ENCODE assay signal across 9 cellular contexts in genomic region chr12:50925920-50926319, GRCh38. TPM values are rescaled to one million over a fixed set of nuclear protein-coding genes. Genes with fewer than 3 reads are reported as not detected.
A peak's percentile ranks its signal among the peaks of the same experiment; 100 is the strongest.
DNase-seq lines count a peak whose midpoint lies in the region; ATAC-seq and TF ChIP-seq lines count a peak whose summit lies in the region.
"Had no signal": no experiment of that assay in that cellular context is flagged by ENCODE, and none has a peak within 500 bp of the region (broad histone marks: within the 10 kb centered on the region; RNA-seq: fewer than 3 reads in every experiment).

No MANE protein-coding gene starts in this region.

- H3K27me3 ChIP-seq in ascending aorta (no peaks in the 10 kb centered on the region), stomach smooth muscle (ENCODE audit: control insufficient read depth in 1 of 2, insufficient read depth in 2 of 2, low read length in 2 of 2) (no peaks in the 10 kb centered on the region)

- H3K27ac ChIP-seq in ascending aorta = peak overlapping the region; percentile 79 to 82
- peak overlapping the region; percentile 79 for H3K27ac ChIP-seq in stomach smooth muscle (ENCODE audit: low read length)

- H3K9me3 ChIP-seq in ascending aorta = no peaks in the 10 kb centered on the region
- H3K9me3 ChIP-seq in stomach smooth muscle (ENCODE audit: control insufficient read depth in 2 of 2, low read length in 2 of 2) = no peaks in the 10 kb centered on the region

- peak overlapping the region; percentile 72 to 78 for H3K9ac ChIP-seq in stomach smooth muscle (ENCODE audit: low read length in 2 of 2)

- DNase-seq in HFF-Myc (ENCODE audit: extremely low read depth, low read depth) = no peak
- DNase-seq in ascending aorta (ENCODE audit: low spot score in 2 of 2) = no peak
- no peak for DNase-seq in left colon
- DNase-seq in retina = no peak
- DNase-seq in stimulated activated CD4-positive, alpha-beta T cell treated with anti-CD3 and anti-CD28 coated beads, Interleukin-12 subunit alpha, Interleukin-12 subunit beta, amount 100 ng/mL, for 4 hours = no peak
- DNase-seq in HPDE6-E6E7 (ENCODE audit: extremely low spot score) = no peak
- DNase-seq in MV-4-11 (lab: John Stamatoyannopoulos, UW) = no peak

- intact Hi-C loops in ascending aorta (cut with DNase I) = loop anchor here (1.0 to 10.0 kb wide), 4 partner anchors 59 to 289 kb away; partner anchors contain the start of gene POU6F1
- intact Hi-C loops in left colon (cut with DNase I, micrococcal nuclease) = loop anchor here in 1 of 2 donors (5.0 to 10.0 kb wide), 2 partner anchors 61 to 161 kb away; partner anchors contain the start of gene ATF1

- ATAC-seq in left colon = peak; percentile 40

- H3K36me3 ChIP-seq in ascending aorta (peaks cover 11 to 14% of the 10 kb centered on the region in 2 donors), stomach smooth muscle (ENCODE audit: control insufficient read depth in 2 of 2, insufficient read depth in 2 of 2, low read length in 2 of 2) (peaks cover 3 to 8% of the 10 kb centered on the region in 2 donors)

- TF ChIP-seq CTCF in HFF-Myc (IDR thresholded peaks at IDR 0.05; ENCODE audit: low read depth, low read length, missing control alignments) (no peak), ascending aorta (IDR thresholded peaks at IDR 0.05) (no peak)

- H3K4me1 ChIP-seq in ascending aorta (peaks cover 0 to 24% of the 10 kb centered on the region in 2 donors), stomach smooth muscle (ENCODE audit: control insufficient read depth, insufficient read depth, low read length) (peaks cover 22% of the 10 kb centered on the region)

- H3K4me3 ChIP-seq in HFF-Myc (replicated peaks; ENCODE audit: low read depth, low read length) = peak overlapping the region; percentile 52
- H3K4me3 ChIP-seq in ascending aorta = peak overlapping the region; percentile 75 to 80
- H3K4me3 ChIP-seq in stomach smooth muscle (ENCODE audit: low read length in 2 of 2) = peak overlapping the region; percentile 89 to 97

RNA-seq across cellular contexts. Expression of gene HIGD1C, which starts 26.4 kb away (rescaled TPM):
- total RNA-seq in ascending aorta = not detected
- total RNA-seq in left colon = not detected
- total RNA-seq: sciatic nerve had no signal
